In the genomic region with DNA sequence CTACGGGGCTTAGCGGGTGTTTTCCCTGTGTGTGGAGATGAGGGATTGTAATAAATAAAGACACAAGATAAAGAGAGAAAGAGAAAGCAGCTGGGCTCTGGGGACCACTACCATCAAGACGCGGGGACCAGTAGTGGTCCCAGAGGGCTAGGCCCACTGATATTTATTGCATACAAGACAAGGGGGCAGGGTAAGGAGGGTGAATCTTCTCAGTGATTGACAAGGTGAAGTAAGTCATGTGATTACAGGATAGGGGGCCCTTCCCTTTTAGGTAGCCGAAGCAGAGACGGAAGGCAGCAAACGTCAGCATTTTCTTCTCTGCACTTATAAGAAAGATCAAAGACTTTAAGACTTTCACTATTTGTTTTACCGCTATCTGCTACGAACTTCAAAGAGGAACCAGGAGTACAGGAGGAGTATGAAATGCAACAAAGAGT, we compare ENCODE assay signal across 10 cellular contexts. TPM values are rescaled to one million over a fixed set of nuclear protein-coding genes. Genes with fewer than 3 reads are reported as not detected.
DNase-seq lines count a peak whose midpoint lies in the region; TF ChIP-seq lines count a peak whose summit lies in the region.
"Had no signal": no experiment of that assay in that cellular context is flagged by ENCODE, and none has a peak within 500 bp of the region (broad histone marks: within the 10 kb centered on the region; RNA-seq: fewer than 3 reads in every experiment).

No MANE protein-coding gene starts in this region.

- H3K4me3 ChIP-seq in GM12864 (ENCODE audit: low read depth, low read length), result peak overlapping the region; percentile 7; the same call in 1 of the 2 replicates

- H3K27ac Mint-ChIP-seq in activated T-helper 1 cell treated with anti-CD3 and anti-CD28 coated beads, Interleukin-12 subunit alpha, Interleukin-12 subunit beta, Interleukin-2, Interleukin-4 antibody, amounts not matched to agents 30 ng/mL and 10 ng/mL and 1 ng/mL, durations not matched to agents 14 hours and 24 hours and 36 hours, result peak overlapping the region; percentile 25
- peak overlapping the region; percentile 67 to 82 (median 70) for H3K27ac Mint-ChIP-seq in nephron
- H3K27ac Mint-ChIP-seq in chondrocyte (ENCODE audit: unreplicated experiment), result no peak overlapping the region

- peaks cover 7% of the 10 kb centered on the region for H3K4me1 Mint-ChIP-seq in activated T-helper 1 cell treated with anti-CD3 and anti-CD28 coated beads, Interleukin-12 subunit alpha, Interleukin-12 subunit beta, Interleukin-2, Interleukin-4 antibody, amounts not matched to agents 30 ng/mL and 10 ng/mL and 1 ng/mL, durations not matched to agents 14 hours and 24 hours and 36 hours (ENCODE audit: low read depth)
- H3K4me1 Mint-ChIP-seq in nephron (peaks cover 14% of the 10 kb centered on the region), chondrocyte (ENCODE audit: low read depth) (peaks cover 7% of the 10 kb centered on the region)

- no peak for TF ChIP-seq CTCF in GM12864 (IDR thresholded peaks at IDR 0.05; ENCODE audit: low read depth, low read length, missing control alignments)
- no peak for TF ChIP-seq CTCF in nephron (IDR thresholded peaks at IDR 0.05; ENCODE audit: unreplicated experiment in 3 of 3)
- TF ChIP-seq CTCF in chondrocyte (IDR thresholded peaks at IDR 0.05), result no peak

- H3K9me3 Mint-ChIP-seq in activated T-helper 1 cell treated with anti-CD3 and anti-CD28 coated beads, Interleukin-12 subunit alpha, Interleukin-12 subunit beta, Interleukin-2, Interleukin-4 antibody, amounts not matched to agents 30 ng/mL and 10 ng/mL and 1 ng/mL, durations not matched to agents 14 hours and 24 hours and 36 hours, result no peaks in the 10 kb centered on the region
- H3K9me3 Mint-ChIP-seq in nephron (no peaks in the 10 kb centered on the region), chondrocyte (ENCODE audit: low read depth) (no peaks in the 10 kb centered on the region)

- no peaks in the 10 kb centered on the region for H3K36me3 Mint-ChIP-seq in activated T-helper 1 cell treated with anti-CD3 and anti-CD28 coated beads, Interleukin-12 subunit alpha, Interleukin-12 subunit beta, Interleukin-2, Interleukin-4 antibody, amounts not matched to agents 30 ng/mL and 10 ng/mL and 1 ng/mL, durations not matched to agents 14 hours and 24 hours and 36 hours (ENCODE audit: low read depth)
- H3K36me3 Mint-ChIP-seq in nephron (ENCODE audit: low read depth) (no peaks in the 10 kb centered on the region), chondrocyte (ENCODE audit: low read depth) (no peaks in the 10 kb centered on the region)

- peak; percentile 39 for DNase-seq in GM12864 (ENCODE audit: low read depth)
- DNase-seq in NCI-H82 (lab: John Stamatoyannopoulos, UW), result peak; percentile 86
- no peak for DNase-seq in activated T-helper 1 cell treated with anti-CD3 and anti-CD28 coated beads, Interleukin-12 subunit alpha, Interleukin-12 subunit beta, Interleukin-2, Interleukin-4 antibody, amounts not matched to agents 30 ng/mL and 10 ng/mL and 1 ng/mL, durations not matched to agents 14 hours and 24 hours and 36 hours (ENCODE audit: low spot score)
- no peak for DNase-seq in chondrocyte (ENCODE audit: low spot score)
- DNase-seq in hepatic stellate cell (ENCODE audit: low spot score), result no peak
- no peak for DNase-seq in DMS79 (lab: John Stamatoyannopoulos, UW)
- DNase-seq: NCI-H69; stimulated activated CD4-positive, alpha-beta T cell treated with anti-CD3 and anti-CD28 coated beads, Interleukin-12 subunit alpha, Interleukin-12 subunit beta, amount 100 ng/mL, for 4 hours had no signal

- intact Hi-C loops in activated T-helper 1 cell treated with anti-CD3 and anti-CD28 coated beads, Interleukin-12 subunit alpha, Interleukin-12 subunit beta, Interleukin-2, Interleukin-4 antibody, amounts not matched to agents 30 ng/mL and 10 ng/mL and 1 ng/mL, durations not matched to agents 14 hours and 24 hours and 36 hours (cut with micrococcal nuclease), result no loop called here

- H3K27me3 Mint-ChIP-seq in activated T-helper 1 cell treated with anti-CD3 and anti-CD28 coated beads, Interleukin-12 subunit alpha, Interleukin-12 subunit beta, Interleukin-2, Interleukin-4 antibody, amounts not matched to agents 30 ng/mL and 10 ng/mL and 1 ng/mL, durations not matched to agents 14 hours and 24 hours and 36 hours (ENCODE audit: insufficient read depth), result no peaks in the 10 kb centered on the region
- H3K27me3 Mint-ChIP-seq in nephron (ENCODE audit: low read depth), result no peaks in the 10 kb centered on the region
- no peaks in the 10 kb centered on the region for H3K27me3 Mint-ChIP-seq in chondrocyte (ENCODE audit: low read depth)

- H3K4me3 Mint-ChIP-seq in activated T-helper 1 cell treated with anti-CD3 and anti-CD28 coated beads, Interleukin-12 subunit alpha, Interleukin-12 subunit beta, Interleukin-2, Interleukin-4 antibody, amounts not matched to agents 30 ng/mL and 10 ng/mL and 1 ng/mL, durations not matched to agents 14 hours and 24 hours and 36 hours, result no peak overlapping the region
- H3K4me3 Mint-ChIP-seq in nephron (peak overlapping the region in 2 of 3 experiments; percentile 6 to 47), chondrocyte (ENCODE audit: unreplicated experiment) (no peak overlapping the region)

RNA-seq across cellular contexts. Expression of a gene that starts 4.5 kb away (rescaled TPM):
- 0.51 and 0.60 TPM in 2 replicates for total RNA-seq in activated T-helper 1 cell treated with anti-CD3 and anti-CD28 coated beads, Interleukin-12 subunit alpha, Interleukin-12 subunit beta, Interleukin-2, Interleukin-4 antibody, amounts not matched to agents 30 ng/mL and 10 ng/mL and 1 ng/mL, durations not matched to agents 14 hours and 24 hours and 36 hours
- total RNA-seq in chondrocyte, result 0.52 to 1.3 TPM in 2 of 3 replicates, not detected in the other
- total RNA-seq: dermis microvascular lymphatic vessel endothelial cell had no signal

RNA-seq across cellular contexts. Expression of a gene that starts 36.9 kb away (rescaled TPM):
- total RNA-seq in activated T-helper 1 cell treated with anti-CD3 and anti-CD28 coated beads, Interleukin-12 subunit alpha, Interleukin-12 subunit beta, Interleukin-2, Interleukin-4 antibody, amounts not matched to agents 30 ng/mL and 10 ng/mL and 1 ng/mL, durations not matched to agents 14 hours and 24 hours and 36 hours, result 0.61 and 0.80 TPM in 2 replicates
- total RNA-seq in chondrocyte, result 0.42 to 1.3 TPM (median 0.85 TPM) in 3 replicates

RNA-seq across cellular contexts. Expression of a gene that starts 37.7 kb away (rescaled TPM):
- 27.1 and 28.7 TPM in 2 replicates for total RNA-seq in activated T-helper 1 cell treated with anti-CD3 and anti-CD28 coated beads, Interleukin-12 subunit alpha, Interleukin-12 subunit beta, Interleukin-2, Interleukin-4 antibody, amounts not matched to agents 30 ng/mL and 10 ng/mL and 1 ng/mL, durations not matched to agents 14 hours and 24 hours and 36 hours
- 14.5 to 26.3 TPM (median 16.6 TPM) in 3 replicates for total RNA-seq in chondrocyte

Comparison
In these comparisons a context has a peak if more than half of its experiments do, and no peak if none do; other contexts are left out.
1. DNase-seq: peak in GM12864 (single experiment) and NCI-H82 (single experiment); none in activated T-helper 1 cell treated with anti-CD3 and anti-CD28 coated beads, Interleukin-12 subunit alpha, Interleukin-12 subunit beta, Interleukin-2, Interleukin-4 antibody, amounts not matched to agents 30 ng/mL and 10 ng/mL and 1 ng/mL, durations not matched to agents 14 hours and 24 hours and 36 hours (single experiment), chondrocyte (single experiment), hepatic stellate cell (single experiment) and DMS79 (single experiment).
2. H3K4me3 Mint-ChIP-seq: peak in nephron (2 of 3); none in activated T-helper 1 cell treated with anti-CD3 and anti-CD28 coated beads, Interleukin-12 subunit alpha, Interleukin-12 subunit beta, Interleukin-2, Interleukin-4 antibody, amounts not matched to agents 30 ng/mL and 10 ng/mL and 1 ng/mL, durations not matched to agents 14 hours and 24 hours and 36 hours (single experiment) and chondrocyte (single experiment).